Comparison of ENCODE assay signal across 16 cellular contexts in genomic region chr16:69812213-69813014, GRCh38.
"Had no signal": no experiment of that assay in that cellular context is flagged by ENCODE, and none has a peak within 500 bp of the region (broad histone marks: within the 10 kb centered on the region; RNA-seq: fewer than 3 reads in every experiment).

No MANE protein-coding gene starts in this region.

- H3K27me3 ChIP-seq: brain microvascular endothelial cell, esophagus muscularis mucosa, heart left ventricle, neutrophil, transverse colon had no signal

- H3K4me1 ChIP-seq: esophagus muscularis mucosa, heart left ventricle had no signal

- DNase-seq: activated T-cell treated with anti-CD3 and anti-CD28 coated beads, Interleukin-2, amount 50 U/mL, for 1 hour; amniotic stem cell; brain microvascular endothelial cell; dermis blood vessel endothelial cell; foreskin melanocyte; heart left ventricle; left colon; naive thymus-derived CD4-positive, alpha-beta T cell; posterior cingulate gyrus; T-helper 17 cell; transverse colon had no signal

- H3K27ac ChIP-seq: brain microvascular endothelial cell, esophagus muscularis mucosa, heart left ventricle, neutrophil, skin epidermis, transverse colon had no signal

- H3K9me3 Mint-ChIP-seq: activated naive CD4-positive, alpha-beta T cell treated with anti-CD3 and anti-CD28 coated beads, Interleukin-2, amount 50 U/mL, for 24 hours had no signal

- H3K36me3 ChIP-seq: brain microvascular endothelial cell, transverse colon had no signal

- FAIRE-seq: TTC549 had no signal

- H3K9me3 ChIP-seq: esophagus muscularis mucosa, neutrophil, transverse colon had no signal

- H3K4me3 ChIP-seq: esophagus muscularis mucosa, heart left ventricle, skin epidermis, transverse colon had no signal

- H3K27me3 Mint-ChIP-seq: activated naive CD4-positive, alpha-beta T cell treated with anti-CD3 and anti-CD28 coated beads, Interleukin-2, amount 50 U/mL, for 24 hours; naive thymus-derived CD4-positive, alpha-beta T cell; T-helper 17 cell had no signal

- H3K4me3 Mint-ChIP-seq: activated naive CD4-positive, alpha-beta T cell treated with anti-CD3 and anti-CD28 coated beads, Interleukin-2, amount 50 U/mL, for 24 hours; naive thymus-derived CD4-positive, alpha-beta T cell; T-helper 17 cell had no signal

- ATAC-seq: heart left ventricle; left colon; naive thymus-derived CD4-positive, alpha-beta T cell; T-helper 17 cell had no signal

- H3K27ac Mint-ChIP-seq: activated naive CD4-positive, alpha-beta T cell treated with anti-CD3 and anti-CD28 coated beads, Interleukin-2, amount 50 U/mL, for 24 hours; naive thymus-derived CD4-positive, alpha-beta T cell; T-helper 17 cell had no signal

- H3K4me1 Mint-ChIP-seq: activated naive CD4-positive, alpha-beta T cell treated with anti-CD3 and anti-CD28 coated beads, Interleukin-2, amount 50 U/mL, for 24 hours had no signal
